In the genomic region with DNA sequence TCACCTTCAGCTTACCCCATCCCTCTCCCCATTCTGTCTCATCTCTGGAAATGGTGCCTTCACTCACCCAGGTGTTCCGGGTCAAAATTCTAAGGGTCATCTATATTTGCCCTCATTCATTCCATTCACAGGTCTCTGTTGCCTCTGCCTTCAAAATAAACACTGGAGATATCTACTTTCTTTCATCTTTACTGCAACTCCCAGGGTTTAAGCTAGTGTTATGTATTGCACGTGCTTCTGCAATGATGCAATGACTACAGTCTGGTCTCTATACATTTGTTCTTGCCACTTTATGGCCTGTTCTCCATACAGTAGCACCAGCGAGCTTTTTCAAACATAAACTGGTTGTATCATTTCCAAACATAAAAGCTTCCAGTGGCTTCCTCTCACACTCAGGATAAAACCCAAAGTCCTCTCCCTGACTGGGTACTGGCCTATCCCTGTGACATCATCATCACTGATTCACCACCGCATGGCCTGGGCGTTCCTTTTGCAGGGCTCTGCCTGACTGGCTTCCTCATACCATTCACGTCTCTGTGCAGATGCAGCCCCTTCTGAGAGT, we compare ENCODE assay signal across 12 cellular contexts. TPM values are rescaled to one million over a fixed set of nuclear protein-coding genes. Genes with fewer than 3 reads are reported as not detected.
DNase-seq lines count a peak whose midpoint lies in the region; ATAC-seq and TF ChIP-seq lines count a peak whose summit lies in the region.
"Had no signal": no experiment of that assay in that cellular context is flagged by ENCODE, and none has a peak within 500 bp of the region (broad histone marks: within the 10 kb centered on the region; RNA-seq: fewer than 3 reads in every experiment).

No MANE protein-coding gene starts in this region.

- H3K23ac ChIP-seq in H9 (ENCODE audit: insufficient read length, low read depth, low read length) = no peak overlapping the region

- no peak overlapping the region for H2BK120ac ChIP-seq in H9 (ENCODE audit: low read depth, low read length, poor library complexity, severe bottlenecking)

- no peak overlapping the region for H2BK20ac ChIP-seq in H9 (ENCODE audit: low read depth, low read length, poor library complexity, severe bottlenecking)

- peak overlapping the region; percentile 5 to 64 (median 5); a peak in 1 of 7 replicates for H3K27ac Mint-ChIP-seq in H9

- peaks cover 17% of the 10 kb centered on the region; the same call in 1 of the 2 replicates for H3K79me2 ChIP-seq in H9 (ENCODE audit: insufficient read depth, low read length)

- H3K4ac ChIP-seq in H9 (ENCODE audit: low read depth, low read length) = no peak overlapping the region

- peaks cover 24 to 34% of the 10 kb centered on the region in 2 experiments for H3K4me1 Mint-ChIP-seq in H9

- WGBS in H9 (ENCODE audit: extremely low coverage, insufficient read length, low lambda C conversion rate) = no CpG with 5 or more reads among the region's 6 CpGs

- TF ChIP-seq CTCF in H9 (conservative IDR thresholded peaks at IDR 0.05) = no peak

- H3K9me3 ChIP-seq in H9 (ENCODE audit: control insufficient read depth, low read depth, low read length) = no peaks in the 10 kb centered on the region

- H3K27me3 ChIP-seq in H9 (ENCODE audit: insufficient read depth, low read length) = no peaks in the 10 kb centered on the region

- H2AFZ ChIP-seq in H9 (ENCODE audit: low read length) = no peak overlapping the region

- no peaks in the 10 kb centered on the region for H4K20me1 ChIP-seq in H9 (ENCODE audit: control insufficient read depth, insufficient read depth, insufficient read length)

- no peaks in the 10 kb centered on the region for H3K23me2 ChIP-seq in H9 (ENCODE audit: insufficient read length, low read depth, low read length, poor library complexity, severe bottlenecking)

- H3K27ac ChIP-seq in H9 (ENCODE audit: insufficient read length, low read depth, low read length) = no peak overlapping the region

- H3K56ac ChIP-seq in H9 (ENCODE audit: insufficient read length, low read depth, low read length) = no peak overlapping the region

- no peak overlapping the region for H2BK15ac ChIP-seq in H9 (ENCODE audit: low read depth, low read length)

- H2BK12ac ChIP-seq in H9 (ENCODE audit: insufficient read length, low read depth, low read length) = no peak overlapping the region

- H2BK5ac ChIP-seq in H9 (ENCODE audit: insufficient read length, low read length) = no peak overlapping the region

- no peak overlapping the region for H4K5ac ChIP-seq in H9 (ENCODE audit: insufficient read length, low read depth, low read length)

- no peak overlapping the region for H2AK5ac ChIP-seq in H9 (ENCODE audit: insufficient read length, low read length)

- no peak overlapping the region for H3T11ph ChIP-seq in H9 (ENCODE audit: low read length)

- no peak overlapping the region for H4K91ac ChIP-seq in H9 (ENCODE audit: insufficient read length, low read depth, low read length)

- H3K4me1 ChIP-seq in H9 (ENCODE audit: insufficient read depth, low read length) = peaks cover 6% of the 10 kb centered on the region; the same call in 1 of the 2 replicates

- H3K27me3 Mint-ChIP-seq in H9 (ENCODE audit: low read depth) = no peaks in the 10 kb centered on the region

- H3K9me3 Mint-ChIP-seq in H9 = peaks cover 2 to 3% of the 10 kb centered on the region in 2 experiments; a peak in 2 of 5 replicates

- H4K8ac ChIP-seq in H9 (replicated peaks; ENCODE audit: insufficient read length, low read depth, low read length) = no peak overlapping the region

- no peak overlapping the region for H3K4me3 ChIP-seq in skeletal muscle cell (ENCODE audit: low read depth, low read length)

- H3K36me3 Mint-ChIP-seq in H9 (ENCODE audit: insufficient read depth in 1 of 3, low read depth in 3 of 3) = peaks cover 3 to 8% (median 5%) of the 10 kb centered on the region in 3 experiments

- peaks cover 3% of the 10 kb centered on the region for H3K79me1 ChIP-seq in H9 (ENCODE audit: insufficient read depth, low read depth, low read length, poor library complexity, severe bottlenecking)

- ATAC-seq in SK-N-SH treated with all-trans-retinoic acid at 6 μM for 48 hours = peak; percentile 53; the same call in 1 of the 3 replicates
- ATAC-seq in HG02678 (IDR thresholded peaks at IDR 0.05; ENCODE audit: unreplicated experiment) = no peak
- ATAC-seq in HG03135 (IDR thresholded peaks at IDR 0.05; ENCODE audit: unreplicated experiment) = no peak

- no peak overlapping the region for H3K4me2 ChIP-seq in H9 (ENCODE audit: insufficient read depth, insufficient read length, low read length)

- no peak overlapping the region for H3K18ac ChIP-seq in H9 (ENCODE audit: insufficient read length, low read depth, low read length)

- H3K4me3 Mint-ChIP-seq in H9 = no peak overlapping the region

- DNase-seq in H9 (no peak), glomerular visceral epithelial cell (ENCODE audit: extremely low spot score) (peak; percentile 86), skeletal muscle cell (ENCODE audit: low read depth) (peak; percentile 60), SKM-1 (lab: John Stamatoyannopoulos, UW; ENCODE audit: unreplicated experiment) (no peak), medulla oblongata (ENCODE audit: extremely low spot score) (no peak)
- DNase-seq: activated effector memory CD4-positive, alpha-beta T cell treated with anti-CD3 and anti-CD28 coated beads, Interleukin-2, amount 50 U/mL, for 16 hours; DMS153; NCI-H446 treated with DMSO at 0.1 percent for 48 hours; stimulated activated CD4-positive, alpha-beta T cell treated with anti-CD3 and anti-CD28 coated beads, Interleukin-4, amount 100 ng/mL, for 4 hours had no signal

- no peak overlapping the region for H3K9ac ChIP-seq in H9 (ENCODE audit: extremely low read depth, insufficient read length, low read length)

- H3K14ac ChIP-seq in H9 (ENCODE audit: insufficient read depth, low read length) = no peak overlapping the region

TF ChIP-seq in SK-N-SH treated with all-trans-retinoic acid at 6 μM for 48 hours, 23 proteins besides CTCF, POLR2A, EP300 and RAD21:
- TF ChIP-seq, protein P1, sequence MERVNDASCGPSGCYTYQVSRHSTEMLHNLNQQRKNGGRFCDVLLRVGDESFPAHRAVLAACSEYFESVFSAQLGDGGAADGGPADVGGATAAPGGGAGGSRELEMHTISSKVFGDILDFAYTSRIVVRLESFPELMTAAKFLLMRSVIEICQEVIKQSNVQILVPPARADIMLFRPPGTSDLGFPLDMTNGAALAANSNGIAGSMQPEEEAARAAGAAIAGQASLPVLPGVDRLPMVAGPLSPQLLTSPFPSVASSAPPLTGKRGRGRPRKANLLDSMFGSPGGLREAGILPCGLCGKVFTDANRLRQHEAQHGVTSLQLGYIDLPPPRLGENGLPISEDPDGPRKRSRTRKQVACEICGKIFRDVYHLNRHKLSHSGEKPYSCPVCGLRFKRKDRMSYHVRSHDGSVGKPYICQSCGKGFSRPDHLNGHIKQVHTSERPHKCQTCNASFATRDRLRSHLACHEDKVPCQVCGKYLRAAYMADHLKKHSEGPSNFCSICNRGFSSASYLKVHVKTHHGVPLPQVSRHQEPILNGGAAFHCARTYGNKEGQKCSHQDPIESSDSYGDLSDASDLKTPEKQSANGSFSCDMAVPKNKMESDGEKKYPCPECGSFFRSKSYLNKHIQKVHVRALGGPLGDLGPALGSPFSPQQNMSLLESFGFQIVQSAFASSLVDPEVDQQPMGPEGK (CRISPR knock-in tag; IDR thresholded peaks at IDR 0.05; ENCODE audit: borderline replicate concordance) = no peak
- TF ChIP-seq OSR1 (CRISPR knock-in tag; IDR thresholded peaks at IDR 0.05) (no peak), RARB (CRISPR knock-in tag; IDR thresholded peaks at IDR 0.05) (no peak), ESRRG (CRISPR knock-in tag; IDR thresholded peaks at IDR 0.05) (no peak), GLIS3 (CRISPR knock-in tag; IDR thresholded peaks at IDR 0.05) (no peak), ZC3H10 (CRISPR knock-in tag; IDR thresholded peaks at IDR 0.05) (no peak), ZFP3 (CRISPR knock-in tag; IDR thresholded peaks at IDR 0.05) (no peak), BACH2 (CRISPR knock-in tag; IDR thresholded peaks at IDR 0.05; ENCODE audit: borderline replicate concordance) (no peak), ZFP30 (CRISPR knock-in tag; IDR thresholded peaks at IDR 0.05) (no peak), ZNF8 (CRISPR knock-in tag; IDR thresholded peaks at IDR 0.05) (no peak), TCF4 (CRISPR knock-in tag; IDR thresholded peaks at IDR 0.05; ENCODE audit: borderline replicate concordance) (no peak), ARNTL (CRISPR knock-in tag; IDR thresholded peaks at IDR 0.05; ENCODE audit: borderline replicate concordance, low read depth) (no peak), ZNF70 (CRISPR knock-in tag; IDR thresholded peaks at IDR 0.05) (no peak), PPARA (CRISPR knock-in tag; IDR thresholded peaks at IDR 0.05; ENCODE audit: borderline replicate concordance) (no peak)
- TF ChIP-seq, protein P2, sequence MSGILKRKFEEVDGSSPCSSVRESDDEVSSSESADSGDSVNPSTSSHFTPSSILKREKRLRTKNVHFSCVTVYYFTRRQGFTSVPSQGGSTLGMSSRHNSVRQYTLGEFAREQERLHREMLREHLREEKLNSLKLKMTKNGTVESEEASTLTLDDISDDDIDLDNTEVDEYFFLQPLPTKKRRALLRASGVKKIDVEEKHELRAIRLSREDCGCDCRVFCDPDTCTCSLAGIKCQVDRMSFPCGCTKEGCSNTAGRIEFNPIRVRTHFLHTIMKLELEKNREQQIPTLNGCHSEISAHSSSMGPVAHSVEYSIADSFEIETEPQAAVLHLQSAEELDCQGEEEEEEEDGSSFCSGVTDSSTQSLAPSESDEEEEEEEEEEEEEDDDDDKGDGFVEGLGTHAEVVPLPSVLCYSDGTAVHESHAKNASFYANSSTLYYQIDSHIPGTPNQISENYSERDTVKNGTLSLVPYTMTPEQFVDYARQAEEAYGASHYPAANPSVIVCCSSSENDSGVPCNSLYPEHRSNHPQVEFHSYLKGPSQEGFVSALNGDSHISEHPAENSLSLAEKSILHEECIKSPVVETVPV (CRISPR knock-in tag; IDR thresholded peaks at IDR 0.05) = no peak
TF ChIP-seq in SK-N-SH treated with all-trans-retinoic acid at 6 μM for 48 hours: peak in this region for 0.

RNA-seq across cellular contexts. Expression of a gene that starts 14.3 kb away (rescaled TPM):
- 104 and 107 TPM in 2 replicates for total RNA-seq in H9 (2021)

Comparison
In these comparisons a context has a peak if more than half of its experiments do, and no peak if none do; other contexts are left out.
1. DNase-seq: peak in glomerular visceral epithelial cell (single experiment) and skeletal muscle cell (single experiment); none in H9 (single experiment), SKM-1 (single experiment) and medulla oblongata (single experiment).